In the genomic region with DNA sequence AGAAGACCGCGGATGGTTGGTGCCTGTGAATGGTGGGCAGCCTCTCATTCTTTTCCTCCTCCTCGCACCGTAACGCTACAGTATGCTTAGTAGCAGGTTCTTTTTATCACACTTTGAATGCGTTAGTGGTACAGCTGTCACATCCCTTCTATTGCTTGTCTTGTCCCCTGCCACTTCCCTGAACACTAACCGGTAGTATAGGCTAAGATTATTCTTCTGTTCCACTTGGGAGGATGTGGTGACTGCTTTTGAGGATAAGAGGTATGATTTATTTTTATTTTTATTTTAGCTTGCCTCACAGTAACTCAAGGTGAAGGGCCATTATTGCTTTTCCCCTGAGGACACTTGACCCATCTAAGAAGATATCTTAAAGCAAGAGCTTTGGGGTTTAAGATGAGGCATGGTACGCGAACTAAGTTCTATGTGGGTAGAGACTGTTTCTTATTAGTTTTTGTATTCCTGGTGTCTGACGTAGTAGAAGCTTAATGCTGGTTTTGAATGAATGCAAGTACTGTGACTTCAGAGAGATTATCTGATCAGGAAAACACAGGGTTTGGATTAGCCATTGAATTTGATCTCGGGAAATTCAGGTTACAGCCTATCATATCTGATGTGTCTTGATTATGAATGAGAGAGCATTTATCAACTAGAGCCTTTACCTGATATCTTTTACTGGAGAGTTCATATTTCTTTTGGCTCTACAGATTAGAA, we compare ENCODE assay signal across 8 cellular contexts. TPM values are rescaled to one million over a fixed set of nuclear protein-coding genes. Genes with fewer than 3 reads are reported as not detected.
DNase-seq lines count a peak whose midpoint lies in the region; ATAC-seq and TF ChIP-seq lines count a peak whose summit lies in the region.

No MANE protein-coding gene starts in this region.

- POLR2A ChIA-PET in AG04449 (lab: Yijun Ruan, JAX): no interaction called here

- H3K27me3 ChIP-seq in thymus (ENCODE audit: control insufficient read depth, insufficient read depth): peaks cover 9% of the 10 kb centered on the region

- no peaks in the 10 kb centered on the region for H3K36me3 ChIP-seq in thymus (ENCODE audit: control insufficient read depth, insufficient read depth)

- DNase-seq in AG04449 (ENCODE audit: low read depth, low spot score): no peak
- no peak for DNase-seq in HFF-Myc (ENCODE audit: extremely low read depth, low read depth)
- DNase-seq in astrocyte of the hippocampus (ENCODE audit: low read depth, low spot score): peak; percentile 12
- no peak for DNase-seq in left colon
- no peak for DNase-seq in COR-L47 (lab: John Stamatoyannopoulos, UW)
- DNase-seq in putamen (ENCODE audit: low spot score): no peak

- intact Hi-C loops in left colon (cut with DNase I, micrococcal nuclease): no loop called here

- H3K27ac ChIP-seq in thymus (ENCODE audit: low read depth): no peak overlapping the region

- whole genome bisulfite sequencing in thymus: 45% methylated on average over 11 of the region's 11 CpGs

- H3K9me3 ChIP-seq in thymus (ENCODE audit: control insufficient read depth): no peaks in the 10 kb centered on the region

- no peak for TF ChIP-seq CTCF in AG04449 (IDR thresholded peaks at IDR 0.05; ENCODE audit: insufficient read depth, low read length, missing control alignments)
- no peak for TF ChIP-seq CTCF in HFF-Myc (IDR thresholded peaks at IDR 0.05; ENCODE audit: low read depth, low read length, missing control alignments)

- H3K4me1 ChIP-seq in thymus (ENCODE audit: control insufficient read depth, insufficient read depth, low read length): peaks cover 4% of the 10 kb centered on the region

- CTCF ChIA-PET in AG04449 (lab: Yijun Ruan, JAX): interaction anchor here (0.7 to 1.2 kb wide), 6 partner anchors 11 to 402 kb away, joined by 3 to 6 read pairs (median 3); partner anchors contain the start of gene PIGO

- ATAC-seq in left colon (peak; percentile 20), GM19324 (IDR thresholded peaks at IDR 0.05; ENCODE audit: low FRiP score, unreplicated experiment) (no peak)

- H3K4me3 ChIP-seq in AG04449 (ENCODE audit: low read depth, low read length) (peak overlapping the region; percentile 90), HFF-Myc (replicated peaks; ENCODE audit: low read depth, low read length) (peak overlapping the region; percentile 89), thymus (ENCODE audit: low read length) (peak overlapping the region; percentile 54)

RNA-seq across cellular contexts. Expression of gene UNC13B, which starts 1.0 kb away (rescaled TPM):
- 10 to 100 TPM; 52.3 to 69.4 TPM for total RNA-seq in left colon
- polyA plus RNA-seq in thymus: 6.9 TPM

RNA-seq across cellular contexts. Expression of gene ATOSB, which starts 47.1 kb away (rescaled TPM):
- 10 to 100 TPM; 38.4 to 46.4 TPM for total RNA-seq in left colon
- 16.1 TPM for polyA plus RNA-seq in thymus

RNA-seq across cellular contexts. Expression of gene STOML2, which starts 59.8 kb away (rescaled TPM):
- total RNA-seq in left colon: 100 to 1,000 TPM in 1 of 2 donors, 10 to 100 TPM in 1; 89.8 to 118 TPM
- polyA plus RNA-seq in thymus: 58.0 TPM
